In genomic region chr13:20482275-20482761, GRCh38 we compare ENCODE assay signal across 1 cellular context.
TF ChIP-seq lines count a peak whose summit lies in the region.

No MANE protein-coding gene starts in this region.

TF ChIP-seq in HepG2, 621 proteins besides CTCF, POLR2A, EP300 and RAD21 (continued from another document):
- no peak for TF ChIP-seq SP5 (CRISPR knock-in tag; IDR thresholded peaks at IDR 0.05; ENCODE audit: borderline replicate concordance, low read depth)
- no peak for TF ChIP-seq TRIM24 (CRISPR knock-in tag; IDR thresholded peaks at IDR 0.05)
- no peak for TF ChIP-seq ZNF773 (CRISPR knock-in tag; IDR thresholded peaks at IDR 0.05; ENCODE audit: borderline replicate concordance)
- no peak for TF ChIP-seq PTBP1 (IDR thresholded peaks at IDR 0.05; ENCODE audit: low read depth, low read length, poor library complexity, severe bottlenecking)
TF ChIP-seq in HepG2: peak in this region for 0.
